In genomic region chrY:3003846-3004245, GRCh38 we compare ENCODE assay signal across 8 cellular contexts.
DNase-seq lines count a peak whose midpoint lies in the region; ATAC-seq and TF ChIP-seq lines count a peak whose summit lies in the region.

No MANE protein-coding gene starts in this region.

- no peaks in the 10 kb centered on the region for H3K27me3 ChIP-seq in DND-41 (ENCODE audit: insufficient read depth, low read length, poor library complexity)

- peak overlapping the region; percentile 79; the same call in 1 of the 2 replicates for H2AFZ ChIP-seq in DND-41 (ENCODE audit: low read depth, low read length)

- DNase-seq in DND-41, result peak; percentile 72
- DNase-seq in activated effector memory CD4-positive, alpha-beta T cell treated with anti-CD3 and anti-CD28 coated beads, Interleukin-2, amount 50 U/mL, for 16 hours, result peak; percentile 62
- DNase-seq in mucosa of descending colon, result peak in 1 of 3 donors; percentile 59
- no peak for DNase-seq in NCI-H446 (lab: John Stamatoyannopoulos, UW)
- no peak for DNase-seq in kidney glomerular epithelial cell (lab: John Stamatoyannopoulos, UW)
- DNase-seq in NCI-H1417 treated with DMSO at 0.1 percent for 48 hours (lab: John Stamatoyannopoulos, UW), result no peak

- H3K36me3 ChIP-seq in DND-41 (ENCODE audit: insufficient read depth, low read length), result no peaks in the 10 kb centered on the region
- no peaks in the 10 kb centered on the region for H3K36me3 ChIP-seq in mucosa of descending colon (ENCODE audit: low read depth)

- no peaks in the 10 kb centered on the region for H4K20me1 ChIP-seq in DND-41 (ENCODE audit: insufficient read depth, low read length)

- TF ChIP-seq CTCF in DND-41 (IDR thresholded peaks at IDR 0.05; ENCODE audit: borderline replicate concordance, extremely low read depth, low read length, poor library complexity, severe bottlenecking), result no peak
- no peak for TF ChIP-seq CTCF in mucosa of descending colon (IDR thresholded peaks at IDR 0.05)

- intact Hi-C loops in mucosa of descending colon (cut with DNase I, micrococcal nuclease), result no loop called here

- H3K9me3 ChIP-seq in DND-41 (ENCODE audit: insufficient read depth, low read length, severe bottlenecking) (no peaks in the 10 kb centered on the region), mucosa of descending colon (no peaks in the 10 kb centered on the region)

- H3K9ac ChIP-seq in DND-41 (ENCODE audit: low read depth, low read length), result peak overlapping the region; percentile 74

- H3K4me2 ChIP-seq in DND-41 (ENCODE audit: insufficient read depth, low read length), result peak overlapping the region; percentile 77

- ATAC-seq in DND-41 (ENCODE audit: insufficient read depth, low read depth), result peak; percentile 85
- peak; percentile 47 for ATAC-seq in HG03066 (IDR thresholded peaks at IDR 0.05; ENCODE audit: low read depth, unreplicated experiment)
- no peak for ATAC-seq in mucosa of descending colon
- no peak for ATAC-seq in HG02852 (IDR thresholded peaks at IDR 0.05; ENCODE audit: unreplicated experiment)

- H3K4me1 ChIP-seq in DND-41 (ENCODE audit: insufficient read depth, low read length) (peaks cover 50% of the 10 kb centered on the region), mucosa of descending colon (ENCODE audit: low read depth) (peaks cover 23% of the 10 kb centered on the region)

- peak overlapping the region; percentile 98 for H3K27ac ChIP-seq in DND-41 (ENCODE audit: low read length)

- 0 out of 2 replicates have a peak, but pooled peaks cover 3% of the 10 kb centered on the region for H3K79me2 ChIP-seq in DND-41 (ENCODE audit: insufficient read depth, low read length)

- H3K4me3 ChIP-seq in DND-41 (ENCODE audit: low read depth in 1 of 2, low read length in 2 of 2) (peak overlapping the region; percentile 44 to 69; a peak in 3 of 4 replicates), mucosa of descending colon (peak overlapping the region; percentile 14)

Comparison
In these comparisons a context has a peak if more than half of its experiments do, and no peak if none do; other contexts are left out.
1. ATAC-seq: peak in DND-41 (single experiment) and HG03066 (single experiment); none in mucosa of descending colon (single experiment) and HG02852 (single experiment).
2. DNase-seq: peak in DND-41 (single experiment) and activated effector memory CD4-positive, alpha-beta T cell treated with anti-CD3 and anti-CD28 coated beads, Interleukin-2, amount 50 U/mL, for 16 hours (single experiment); none in NCI-H446 (0 of 2), kidney glomerular epithelial cell (single experiment) and NCI-H1417 treated with DMSO at 0.1 percent for 48 hours (single experiment).